In genomic region chr2:105809099-105809473, GRCh38 we compare ENCODE assay signal across 9 cellular contexts.
A peak's percentile ranks its signal among the peaks of the same experiment; 100 is the strongest.
DNase-seq lines count a peak whose midpoint lies in the region; ATAC-seq and TF ChIP-seq lines count a peak whose summit lies in the region.
"Had no signal": no experiment of that assay in that cellular context is flagged by ENCODE, and none has a peak within 500 bp of the region (broad histone marks: within the 10 kb centered on the region; RNA-seq: fewer than 3 reads in every experiment).

No MANE protein-coding gene starts in this region.

- H3K9me3 Mint-ChIP-seq in naive thymus-derived CD4-positive, alpha-beta T cell: no peaks in the 10 kb centered on the region

- peak; percentile 50 to 57 for DNase-seq in activated CD4-positive, alpha-beta T cell treated with anti-CD3 and anti-CD28 coated beads, Interleukin-2, amount 50 U/mL, for 48 hours
- peak in 1 of 9 donors; percentile 37 for DNase-seq in naive thymus-derived CD4-positive, alpha-beta T cell
- DNase-seq in adrenal gland (no peak), Right ventricle myocardium inferior (ENCODE audit: missing footprints) (no peak)
- DNase-seq: DMS79; NK-92 treated with Interleukin-12 subunit alpha and Interleukin-12 subunit beta, amount 100 ng/mL, for 24 hours had no signal

- peak overlapping the region; percentile 46 for H3K27ac ChIP-seq in naive thymus-derived CD4-positive, alpha-beta T cell (ENCODE audit: low read depth, low read length)
- no peak overlapping the region for H3K27ac ChIP-seq in adrenal gland

- peak; percentile 40 for ATAC-seq in GM18858 (IDR thresholded peaks at IDR 0.05; ENCODE audit: unreplicated experiment)
- ATAC-seq in HG02623 (IDR thresholded peaks at IDR 0.05; ENCODE audit: unreplicated experiment): peak; percentile 35
- ATAC-seq in naive thymus-derived CD4-positive, alpha-beta T cell: peak; percentile 58
- no peak for ATAC-seq in GM21737 (IDR thresholded peaks at IDR 0.05; ENCODE audit: unreplicated experiment)
- ATAC-seq in Right ventricle myocardium inferior: no peak

- H3K27ac Mint-ChIP-seq in naive thymus-derived CD4-positive, alpha-beta T cell: peak overlapping the region; percentile 62 to 89 (median 82)

- peaks cover 3 to 21% (median 5%) of the 10 kb centered on the region in 5 donors for H3K36me3 Mint-ChIP-seq in naive thymus-derived CD4-positive, alpha-beta T cell

- no peak for TF ChIP-seq POLR2A in adrenal gland (IDR thresholded peaks at IDR 0.05)

- no peaks in the 10 kb centered on the region for H3K27me3 ChIP-seq in naive thymus-derived CD4-positive, alpha-beta T cell (ENCODE audit: control insufficient read depth in 2 of 2, insufficient read depth in 2 of 2, low read length in 2 of 2)
- H3K27me3 ChIP-seq in adrenal gland: no peaks in the 10 kb centered on the region

- TF ChIP-seq CTCF in adrenal gland (IDR thresholded peaks at IDR 0.05): no peak

- POLR2A ChIA-PET in naive thymus-derived CD4-positive, alpha-beta T cell (lab: Charles Lee): interaction anchor here (2.6 kb wide), 1 partner anchor 11 kb away, joined by 12 read pairs; no protein-coding TSS in a partner anchor

- 78 to 95% (median 92%) methylated on average over 4 of the region's 4 CpGs for WGBS in adrenal gland, 4 donors

- CTCF ChIA-PET in naive thymus-derived CD4-positive, alpha-beta T cell (lab: Charles Lee): interaction anchor here (1.3 kb wide), 1 partner anchor 10 kb away, joined by 3 read pairs; no protein-coding TSS in a partner anchor

- intact Hi-C loops in naive thymus-derived CD4-positive, alpha-beta T cell (cut with micrococcal nuclease): loop anchor here in 1 of 2 donors (1.0 kb wide), 1 partner anchor 8 kb away; no protein-coding TSS in a partner anchor
- intact Hi-C loops in adrenal gland (cut with DNase I): loop anchor here in 1 of 2 donors (10.0 kb wide), 1 partner anchor 234 kb away; no protein-coding TSS in a partner anchor
- intact Hi-C loops in Right ventricle myocardium inferior (cut with DNase I): no loop called here

- H3K4me3 ChIP-seq in naive thymus-derived CD4-positive, alpha-beta T cell (ENCODE audit: low read length): peak overlapping the region; percentile 2
- no peak overlapping the region for H3K4me3 ChIP-seq in adrenal gland

- peak overlapping the region in 8 of 10 donors; percentile 18 to 88 (median 58) for H3K4me3 Mint-ChIP-seq in naive thymus-derived CD4-positive, alpha-beta T cell

- H3K9me3 ChIP-seq in naive thymus-derived CD4-positive, alpha-beta T cell (ENCODE audit: control insufficient read depth in 2 of 3, low read length in 3 of 3): no peaks in the 10 kb centered on the region
- no peaks in the 10 kb centered on the region for H3K9me3 ChIP-seq in adrenal gland (replicated peaks in 1 of 3)

- peaks cover 77 to 83% of the 10 kb centered on the region in 2 donors for H3K4me1 ChIP-seq in naive thymus-derived CD4-positive, alpha-beta T cell (ENCODE audit: control insufficient read depth in 2 of 2, insufficient read depth in 2 of 2, low read length in 2 of 2)
- H3K4me1 ChIP-seq in adrenal gland (replicated peaks in 1 of 2): peaks cover 18 to 35% of the 10 kb centered on the region in 2 donors

- H3K4me1 Mint-ChIP-seq in naive thymus-derived CD4-positive, alpha-beta T cell: peaks cover 57 to 98% (median 94%) of the 10 kb centered on the region in 7 donors

- no peaks in the 10 kb centered on the region for H3K27me3 Mint-ChIP-seq in naive thymus-derived CD4-positive, alpha-beta T cell

- no peaks in the 10 kb centered on the region for H3K36me3 ChIP-seq in naive thymus-derived CD4-positive, alpha-beta T cell (ENCODE audit: control insufficient read depth in 2 of 3, insufficient read depth in 3 of 3, low read length in 3 of 3)
- H3K36me3 ChIP-seq in adrenal gland (replicated peaks in 1 of 2): no peaks in the 10 kb centered on the region

Comparison
In these comparisons a context has a peak if more than half of its experiments do, and no peak if none do; other contexts are left out.
1. ATAC-seq: peak in GM18858 (single experiment), HG02623 (single experiment) and naive thymus-derived CD4-positive, alpha-beta T cell (single experiment); none in GM21737 (single experiment) and Right ventricle myocardium inferior (single experiment).
2. DNase-seq: peak in activated CD4-positive, alpha-beta T cell treated with anti-CD3 and anti-CD28 coated beads, Interleukin-2, amount 50 U/mL, for 48 hours (2 of 2); none in adrenal gland (0 of 7) and Right ventricle myocardium inferior (single experiment).